ENCODE assay signal across 1 cellular context in genomic region chr16:53014287-53014686, GRCh38.
TF ChIP-seq lines count a peak whose summit lies in the region.

No MANE protein-coding gene starts in this region.

TF ChIP-seq in GM23338, 12 proteins besides CTCF, POLR2A, EP300 and RAD21 (continued from another document):
- no peak for TF ChIP-seq ZNF462 (CRISPR knock-in tag; IDR thresholded peaks at IDR 0.05)
- TF ChIP-seq NANOG (IDR thresholded peaks at IDR 0.05; ENCODE audit: borderline replicate concordance): no peak
- TF ChIP-seq REST (IDR thresholded peaks at IDR 0.05; ENCODE audit: unreplicated experiment): no peak
- TF ChIP-seq ZNF331 (CRISPR knock-in tag; IDR thresholded peaks at IDR 0.05; ENCODE audit: low read depth): no peak
- no peak for TF ChIP-seq ETS1 (IDR thresholded peaks at IDR 0.05)
- no peak for TF ChIP-seq EZH2phosphoT487 (IDR thresholded peaks at IDR 0.05; ENCODE audit: unreplicated experiment)
- no peak for TF ChIP-seq EZH2 (IDR thresholded peaks at IDR 0.05; ENCODE audit: low read depth, unreplicated experiment)
- TF ChIP-seq ZNF114 (CRISPR knock-in tag; IDR thresholded peaks at IDR 0.05): no peak
- no peak for TF ChIP-seq CREB1 (CRISPR knock-in tag; IDR thresholded peaks at IDR 0.05; ENCODE audit: low read depth)
TF ChIP-seq in GM23338: peak in this region for 0.
